ENCODE assay signal across 1 cellular context in genomic region chr19:34484328-34484727, GRCh38.
TF ChIP-seq lines count a peak whose summit lies in the region.

No MANE protein-coding gene starts in this region.

TF ChIP-seq in WTC11, 78 proteins besides CTCF, POLR2A, EP300 and RAD21:
- TF ChIP-seq ZNF532 (CRISPR knock-in tag; IDR thresholded peaks at IDR 0.05; ENCODE audit: borderline replicate concordance) (no peak), ZNF512 (CRISPR knock-in tag; IDR thresholded peaks at IDR 0.05; ENCODE audit: borderline replicate concordance) (no peak), SP1 (CRISPR knock-in tag; conservative IDR thresholded peaks at IDR 0.05) (no peak), OVOL2 (CRISPR knock-in tag; IDR thresholded peaks at IDR 0.05; ENCODE audit: borderline replicate concordance) (no peak), SMAD4 (CRISPR knock-in tag; IDR thresholded peaks at IDR 0.05) (no peak), FOXP1 (CRISPR knock-in tag; IDR thresholded peaks at IDR 0.05; ENCODE audit: borderline replicate concordance) (no peak), MYBL2 (CRISPR knock-in tag; IDR thresholded peaks at IDR 0.05) (no peak), PRDM15 (CRISPR knock-in tag; IDR thresholded peaks at IDR 0.05) (no peak), ZMAT4 (CRISPR knock-in tag; IDR thresholded peaks at IDR 0.05) (no peak), USF1 (CRISPR knock-in tag; IDR thresholded peaks at IDR 0.05) (no peak), RELA (CRISPR knock-in tag; IDR thresholded peaks at IDR 0.05; ENCODE audit: borderline replicate concordance) (no peak), ZNF416 (CRISPR knock-in tag; IDR thresholded peaks at IDR 0.05) (no peak), NFATC4 (CRISPR knock-in tag; IDR thresholded peaks at IDR 0.05) (no peak), TEAD1 (CRISPR knock-in tag; IDR thresholded peaks at IDR 0.05) (no peak), JAZF1 (CRISPR knock-in tag; IDR thresholded peaks at IDR 0.05) (no peak), MAX (CRISPR knock-in tag; IDR thresholded peaks at IDR 0.05) (no peak), TCF7 (CRISPR knock-in tag; IDR thresholded peaks at IDR 0.05; ENCODE audit: low read depth) (no peak), ATF3 (CRISPR knock-in tag; conservative IDR thresholded peaks at IDR 0.05) (no peak)
TF ChIP-seq in WTC11: peak in this region for 0.
